In the genomic region with DNA sequence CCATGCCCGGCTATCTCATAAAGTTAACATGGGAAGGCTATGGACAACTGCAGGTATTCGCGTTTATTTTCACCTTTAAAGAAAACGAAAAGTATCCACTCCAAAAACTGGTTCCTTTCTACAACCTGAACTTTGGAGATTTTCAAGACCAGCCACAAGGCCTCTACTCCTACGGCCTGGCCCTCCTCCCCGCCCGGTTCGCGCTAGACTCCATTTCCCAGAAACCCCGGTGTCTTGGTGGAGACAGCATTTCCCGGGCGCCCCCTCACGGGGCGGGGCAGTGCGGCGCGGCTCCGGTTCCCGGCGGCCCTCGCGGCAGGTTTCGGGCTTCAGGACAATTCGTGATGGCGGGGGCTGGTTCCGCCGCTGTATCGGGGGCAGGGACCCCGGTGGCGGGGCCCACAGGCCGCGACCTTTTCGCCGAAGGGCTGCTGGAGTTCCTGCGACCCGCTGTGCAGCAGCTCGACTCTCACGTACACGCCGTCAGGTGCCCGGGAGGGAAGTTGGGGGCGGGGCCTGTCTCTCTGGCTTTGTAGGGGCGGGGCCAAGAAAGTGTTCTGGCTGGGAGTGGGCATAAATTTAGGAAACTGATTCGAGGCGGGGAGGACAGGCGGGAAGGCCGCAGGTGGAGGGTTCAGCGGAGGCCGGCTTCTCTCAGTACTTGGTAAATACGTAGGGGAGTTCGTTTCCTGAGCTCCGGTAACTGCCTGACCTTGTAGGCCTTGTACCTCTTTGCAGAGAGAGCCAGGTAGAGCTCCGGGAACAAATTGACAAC, we compare ENCODE assay signal across 8 cellular contexts. TPM values are rescaled to one million over a fixed set of nuclear protein-coding genes. Genes with fewer than 3 reads are reported as not detected.
DNase-seq lines count a peak whose midpoint lies in the region; ATAC-seq and TF ChIP-seq lines count a peak whose summit lies in the region.

TSS of gene SNAPIN (plus strand) at position 304 of the 775 bp plus-strand sequence. CDS start at position 345, 41 bp downstream.

- H3K4me3 Mint-ChIP-seq in GM23338, result peak within 1 kb of the TSS; percentile 93
- peak within 1 kb of the TSS; percentile 91 for H3K4me3 Mint-ChIP-seq in activated T-helper 17 cell treated with anti-CD3 and anti-CD28 coated beads, Interleukin-2, amount 50 U/mL, for 72 hours
- peak within 1 kb of the TSS; percentile 92 for H3K4me3 Mint-ChIP-seq in natural killer cell

- peak; percentile 97 for ATAC-seq in GM23338
- peak; percentile 97 for ATAC-seq in RWPE2 (ENCODE audit: low read depth)
- peak; percentile 95 for ATAC-seq in activated T-helper 17 cell treated with anti-CD3 and anti-CD28 coated beads, Interleukin-2, amount 50 U/mL, for 72 hours (replicated peaks)
- ATAC-seq in natural killer cell, result peak; percentile 97 to 98 (median 97)

- H2AFZ ChIP-seq in GM23338 (peak within 1 kb of the TSS; percentile 83; the same call in 1 of the 2 replicates), fibroblast of lung (ENCODE audit: low read length) (peak within 1 kb of the TSS; percentile 86)

- H3K4me1 Mint-ChIP-seq in GM23338 (peaks cover 7% of the 10 kb centered on the region), natural killer cell (peaks cover 7 to 13% of the 10 kb centered on the region in 2 donors)
- H3K4me1 Mint-ChIP-seq in activated T-helper 17 cell treated with anti-CD3 and anti-CD28 coated beads, Interleukin-2, amount 50 U/mL, for 72 hours, result no peaks in the 10 kb centered on the region

- intact Hi-C loops in natural killer cell (cut with micrococcal nuclease), result loop anchor here (1.0 kb wide), 1 partner anchor 13 kb away; no protein-coding TSS in a partner anchor

- peaks cover 8% of the 10 kb centered on the region for H3K27me3 Mint-ChIP-seq in GM23338 (ENCODE audit: insufficient read depth, low read depth, poor library complexity)
- no peaks in the 10 kb centered on the region for H3K27me3 Mint-ChIP-seq in activated T-helper 17 cell treated with anti-CD3 and anti-CD28 coated beads, Interleukin-2, amount 50 U/mL, for 72 hours
- H3K27me3 Mint-ChIP-seq in natural killer cell (ENCODE audit: low read depth in 2 of 2), result no peaks in the 10 kb centered on the region

- H3K79me2 ChIP-seq in GM23338 (replicated peaks; ENCODE audit: insufficient read depth) (peaks cover 13% of the 10 kb centered on the region), fibroblast of lung (ENCODE audit: control insufficient read depth, insufficient read depth, low read length) (peaks cover 12% of the 10 kb centered on the region)

- peak within 1 kb of the TSS; percentile 88 for H3K4me3 ChIP-seq in GM23338
- H3K4me3 ChIP-seq in RWPE2 (ENCODE audit: severe bottlenecking), result peak within 1 kb of the TSS; percentile 83
- peak within 1 kb of the TSS; percentile 58 to 99 (median 80) for H3K4me3 ChIP-seq in fibroblast of lung (replicated peaks in 1 of 4; ENCODE audit: control extremely low read depth in 1 of 4, insufficient read depth in 1 of 4, low read depth in 3 of 4, low read length in 4 of 4)

- H3K36me3 Mint-ChIP-seq in GM23338 (ENCODE audit: low read depth) (peaks cover 36% of the 10 kb centered on the region), natural killer cell (no peaks in the 10 kb centered on the region)
- H3K36me3 Mint-ChIP-seq in activated T-helper 17 cell treated with anti-CD3 and anti-CD28 coated beads, Interleukin-2, amount 50 U/mL, for 72 hours (ENCODE audit: low read depth), result peaks cover 16% of the 10 kb centered on the region

- H3K9me3 Mint-ChIP-seq in GM23338 (no peaks in the 10 kb centered on the region), natural killer cell (no peaks in the 10 kb centered on the region)
- no peaks in the 10 kb centered on the region for H3K9me3 Mint-ChIP-seq in activated T-helper 17 cell treated with anti-CD3 and anti-CD28 coated beads, Interleukin-2, amount 50 U/mL, for 72 hours

- DNase-seq in EH (ENCODE audit: low read depth) (peak; percentile 89), GM23338 (ENCODE audit: low spot score) (peak; percentile 97), LHCN-M2 (ENCODE audit: low read depth) (peak; percentile 85), RWPE2 (ENCODE audit: low spot score) (peak; percentile 88), fibroblast of lung (ENCODE audit: low read depth in 2 of 2) (peak; percentile 84 to 86), natural killer cell (peak; percentile 86)
- peak; percentile 90 for DNase-seq in stimulated activated naive CD4-positive, alpha-beta T cell treated with Interleukin-2 at 50 U/mL for 16 hours (lab: John Stamatoyannopoulos, UW)

- no peak for TF ChIP-seq CTCF in GM23338 (conservative IDR thresholded peaks at IDR 0.05; ENCODE audit: low read depth in 2 of 2)
- TF ChIP-seq CTCF in RWPE2 (IDR thresholded peaks at IDR 0.05; ENCODE audit: poor library complexity, severe bottlenecking), result no peak
- TF ChIP-seq CTCF in fibroblast of lung (conservative IDR thresholded peaks at IDR 0.05 in 1 of 2, IDR thresholded peaks at IDR 0.05 in 1 of 2; ENCODE audit: low read depth in 1 of 2, low read length in 2 of 2), result peak in 1 of 2 donors; percentile 17
- TF ChIP-seq CTCF in natural killer cell (IDR thresholded peaks at IDR 0.05), result no peak

- H3K9me3 ChIP-seq in RWPE2 (ENCODE audit: severe bottlenecking) (no peaks in the 10 kb centered on the region), fibroblast of lung (ENCODE audit: control insufficient read depth, insufficient read depth, low read depth, low read length) (no peaks in the 10 kb centered on the region)

- H3K36me3 ChIP-seq in GM23338 (ENCODE audit: insufficient read depth) (peaks cover 25% of the 10 kb centered on the region), RWPE2 (ENCODE audit: low read depth) (peaks cover 41% of the 10 kb centered on the region), fibroblast of lung (ENCODE audit: control insufficient read depth, insufficient read depth, low read length) (peaks cover 7% of the 10 kb centered on the region)

- H3K27ac ChIP-seq in GM23338 (ENCODE audit: low read depth) (peak within 1 kb of the TSS; percentile 85), RWPE2 (ENCODE audit: poor library complexity, severe bottlenecking) (peak within 1 kb of the TSS; percentile 55), fibroblast of lung (ENCODE audit: insufficient read depth, low read length) (peak within 1 kb of the TSS; percentile 27)

- no peaks in the 10 kb centered on the region for H3K9me2 ChIP-seq in GM23338 (ENCODE audit: insufficient read depth)

- H3K27ac Mint-ChIP-seq in GM23338, result peak within 1 kb of the TSS; percentile 94
- H3K27ac Mint-ChIP-seq in activated T-helper 17 cell treated with anti-CD3 and anti-CD28 coated beads, Interleukin-2, amount 50 U/mL, for 72 hours, result peak within 1 kb of the TSS; percentile 94
- peak within 1 kb of the TSS; percentile 79 to 93 for H3K27ac Mint-ChIP-seq in natural killer cell

- no peaks in the 10 kb centered on the region for H3K27me3 ChIP-seq in GM23338 (ENCODE audit: insufficient read depth)
- no peaks in the 10 kb centered on the region for H3K27me3 ChIP-seq in RWPE2 (ENCODE audit: insufficient read depth, poor library complexity, severe bottlenecking)
- no peaks in the 10 kb centered on the region for H3K27me3 ChIP-seq in fibroblast of lung (ENCODE audit: control insufficient read depth, insufficient read depth, low read length)

- peaks cover 5% of the 10 kb centered on the region for H4K20me1 ChIP-seq in GM23338 (replicated peaks; ENCODE audit: insufficient read depth)
- no peaks in the 10 kb centered on the region for H4K20me1 ChIP-seq in fibroblast of lung (ENCODE audit: control insufficient read depth, extremely low read depth, insufficient read depth, low read length)

- peaks cover 36% of the 10 kb centered on the region for H3F3A ChIP-seq in GM23338 (replicated peaks; ENCODE audit: low read depth)

- H3K9ac ChIP-seq in fibroblast of lung (ENCODE audit: insufficient read depth, low read length), result peak within 1 kb of the TSS; percentile 73

- H3K4me2 ChIP-seq in GM23338 (peak within 1 kb of the TSS; percentile 86), fibroblast of lung (ENCODE audit: extremely low read depth, insufficient read depth, low read length) (peak within 1 kb of the TSS; percentile 37)

- H3K4me1 ChIP-seq in GM23338 (ENCODE audit: insufficient read depth) (peaks cover 8% of the 10 kb centered on the region), RWPE2 (ENCODE audit: insufficient read depth, poor library complexity, severe bottlenecking) (no peaks in the 10 kb centered on the region), fibroblast of lung (ENCODE audit: control insufficient read depth, extremely low read depth, insufficient read depth, low read length) (no peaks in the 10 kb centered on the region)

RNA-seq across cellular contexts. Expression of gene SNAPIN, which starts in this region (rescaled TPM):
- total RNA-seq in GM23338 (2014; rRNA removed; shearing (Covaris generic)), result 25.6 and 28.1 TPM in 2 replicates
- polyA plus RNA-seq in GM23338 (2016; fragmentation: Nextera tagmentation; extraction: Ambion mirVana), result 43.7 and 48.5 TPM in 2 replicates
- total RNA-seq in LHCN-M2 (2014; rRNA removed), result 65.8 and 73.7 TPM in 2 replicates
- 68.0 TPM for polyA plus RNA-seq in LHCN-M2 (2012)
- total RNA-seq in activated T-helper 17 cell treated with anti-CD3 and anti-CD28 coated beads, Interleukin-2, amount 50 U/mL, for 72 hours, result 10 to 100 TPM; 27.3 to 29.0 TPM
- total RNA-seq in fibroblast of lung, result 72.7 and 76.5 TPM in 2 replicates
- 52.0 and 56.8 TPM in 2 replicates for polyA plus RNA-seq in fibroblast of lung
- 49.7 and 52.3 TPM in 2 replicates for polyA plus RNA-seq in fibroblast of lung (2012)
- polyA minus RNA-seq in fibroblast of lung (ENCODE audit: low replicate concordance), result 17.7 and 20.9 TPM in 2 replicates
- total RNA-seq in natural killer cell, result 10 to 100 TPM; 21.0 to 25.5 (median 23.5) TPM

Comparison
In these comparisons a context has a peak if more than half of its experiments do, and no peak if none do; other contexts are left out.
1. Peak in every context shown above with its lines: DNase-seq, ATAC-seq, H3K4me3 ChIP-seq and H3K27ac ChIP-seq.
2. H3K27ac ChIP-seq: peak in every context shown above with its lines; median percentile 85 in GM23338; 55 in RWPE2; 27 in fibroblast of lung.